16 cellular contexts compared by ENCODE assay signal in genomic region chr18:62796216-62796621, GRCh38.
DNase-seq lines count a peak whose midpoint lies in the region; ATAC-seq and TF ChIP-seq lines count a peak whose summit lies in the region.
"Had no signal": no experiment of that assay in that cellular context is flagged by ENCODE, and none has a peak within 500 bp of the region (broad histone marks: within the 10 kb centered on the region; RNA-seq: fewer than 3 reads in every experiment).

No MANE protein-coding gene starts in this region.

- H3K27ac ChIP-seq in hepatocyte (peak overlapping the region; percentile 25), liver (ENCODE audit: low read depth in 1 of 2, low read length in 2 of 2) (peak overlapping the region in 1 of 2 donors; percentile 11)
- H3K27ac ChIP-seq: GM23248 had no signal

- H3K4me2 ChIP-seq in hepatocyte = peak overlapping the region; percentile 4

- H3K27me3 ChIP-seq in hepatocyte (no peaks in the 10 kb centered on the region), liver (ENCODE audit: control insufficient read depth in 4 of 4, insufficient read depth in 4 of 4, low read length in 3 of 4) (no peaks in the 10 kb centered on the region)
- H3K27me3 ChIP-seq: BE2C had no signal

- 97% methylated on average over 1 of the region's 1 CpG for WGBS in hepatocyte (ENCODE audit: low lambda C conversion rate, missing lambda C conversion rate)
- WGBS in liver = 29% methylated on average over 1 of the region's 1 CpG

- H3K9me3 Mint-ChIP-seq in nephron progenitor cell = no peaks in the 10 kb centered on the region
- H3K9me3 Mint-ChIP-seq: CD4-positive, alpha-beta T cell had no signal

- no peak overlapping the region for H3K4me3 Mint-ChIP-seq in nephron progenitor cell
- H3K4me3 Mint-ChIP-seq: CD4-positive, alpha-beta T cell had no signal

- no peak overlapping the region for H2AFZ ChIP-seq in hepatocyte
- H2AFZ ChIP-seq: GM23248 had no signal

- peaks cover 12% of the 10 kb centered on the region for H3K4me1 ChIP-seq in hepatocyte (ENCODE audit: insufficient read depth)
- H3K4me1 ChIP-seq in liver (ENCODE audit: control insufficient read depth in 4 of 4, insufficient read depth in 4 of 4, low read length in 3 of 4) = peaks cover 6 to 47% (median 16%) of the 10 kb centered on the region in 4 donors
- H3K4me1 ChIP-seq: BE2C had no signal

- H3K36me3 ChIP-seq in hepatocyte (replicated peaks; ENCODE audit: insufficient read depth, low read depth) (no peaks in the 10 kb centered on the region), liver (ENCODE audit: control insufficient read depth in 4 of 4, insufficient read depth in 3 of 4, low read depth in 1 of 4, low read length in 3 of 4) (no peaks in the 10 kb centered on the region)
- H3K36me3 ChIP-seq: BE2C, HAP-1 had no signal

- H3K79me2 ChIP-seq in hepatocyte = peaks cover 82% of the 10 kb centered on the region

- H3K9me2 ChIP-seq in hepatocyte (replicated peaks; ENCODE audit: insufficient read depth) = no peaks in the 10 kb centered on the region

- H3K9me3 ChIP-seq in hepatocyte (ENCODE audit: low read depth) = no peaks in the 10 kb centered on the region
- H3K9me3 ChIP-seq in liver (ENCODE audit: control insufficient read depth in 4 of 4, low read length in 3 of 4) = no peaks in the 10 kb centered on the region
- H3K9me3 ChIP-seq: BE2C, HAP-1 had no signal

- no peaks in the 10 kb centered on the region for H4K20me1 ChIP-seq in hepatocyte (ENCODE audit: insufficient read depth, poor library complexity, severe bottlenecking)

- DNase-seq in dermis microvascular lymphatic vessel endothelial cell (ENCODE audit: low read depth in 2 of 2) (peak; percentile 29 to 44), hepatocyte (ENCODE audit: low spot score) (no peak), nephron progenitor cell (no peak), NCI-H2196 (lab: John Stamatoyannopoulos, UW; ENCODE audit: unreplicated experiment) (no peak), HUDEP-2 (lab: John Stamatoyannopoulos, UW; ENCODE audit: unreplicated experiment in 76 of 76) (no peak), NCI-H2196 treated with DMSO at 0.1 percent for 48 hours (lab: John Stamatoyannopoulos, UW; ENCODE audit: unreplicated experiment) (no peak)
- DNase-seq: ACHN; BE2C; C1 segment of cervical spinal cord; CD4-positive, alpha-beta T cell; DMS79 treated with DMSO at 0.1 percent for 48 hours; GF-D8; GM23248 had no signal

- TF ChIP-seq RAD21 in liver (IDR thresholded peaks at IDR 0.05) = peak; percentile 48 to 49

- H3K4me3 ChIP-seq in hepatocyte (no peak overlapping the region), liver (ENCODE audit: low read depth in 1 of 3, low read length in 3 of 3) (no peak overlapping the region)
- H3K4me3 ChIP-seq: GM23248, HAP-1 had no signal

- no peak for ATAC-seq in GM19455 (IDR thresholded peaks at IDR 0.05; ENCODE audit: unreplicated experiment)

- no peak overlapping the region for H3K9ac ChIP-seq in liver (ENCODE audit: low read depth in 1 of 2, low read length in 2 of 2)
- H3K9ac ChIP-seq: GM23248 had no signal

- H3K4me1 Mint-ChIP-seq in nephron progenitor cell = peaks cover 63% of the 10 kb centered on the region

- peak overlapping the region; percentile 55 for H3K27ac Mint-ChIP-seq in nephron progenitor cell
- H3K27ac Mint-ChIP-seq: CD4-positive, alpha-beta T cell had no signal

- TF ChIP-seq CTCF in hepatocyte (IDR thresholded peaks at IDR 0.05; ENCODE audit: poor library complexity) = no peak
- no peak for TF ChIP-seq CTCF in liver (IDR thresholded peaks at IDR 0.05; ENCODE audit: low read depth, low read length, missing input control)
- no peak for TF ChIP-seq CTCF in nephron progenitor cell (IDR thresholded peaks at IDR 0.05)

- H3K27me3 Mint-ChIP-seq in nephron progenitor cell (ENCODE audit: low read depth, poor library complexity) = no peaks in the 10 kb centered on the region
- H3K27me3 Mint-ChIP-seq: CD4-positive, alpha-beta T cell had no signal

- H3K36me3 Mint-ChIP-seq in nephron progenitor cell (ENCODE audit: low read depth) = peaks cover 5% of the 10 kb centered on the region

TF ChIP-seq in liver, 16 proteins besides CTCF, POLR2A, EP300 and RAD21:
- TF ChIP-seq, protein P1, sequence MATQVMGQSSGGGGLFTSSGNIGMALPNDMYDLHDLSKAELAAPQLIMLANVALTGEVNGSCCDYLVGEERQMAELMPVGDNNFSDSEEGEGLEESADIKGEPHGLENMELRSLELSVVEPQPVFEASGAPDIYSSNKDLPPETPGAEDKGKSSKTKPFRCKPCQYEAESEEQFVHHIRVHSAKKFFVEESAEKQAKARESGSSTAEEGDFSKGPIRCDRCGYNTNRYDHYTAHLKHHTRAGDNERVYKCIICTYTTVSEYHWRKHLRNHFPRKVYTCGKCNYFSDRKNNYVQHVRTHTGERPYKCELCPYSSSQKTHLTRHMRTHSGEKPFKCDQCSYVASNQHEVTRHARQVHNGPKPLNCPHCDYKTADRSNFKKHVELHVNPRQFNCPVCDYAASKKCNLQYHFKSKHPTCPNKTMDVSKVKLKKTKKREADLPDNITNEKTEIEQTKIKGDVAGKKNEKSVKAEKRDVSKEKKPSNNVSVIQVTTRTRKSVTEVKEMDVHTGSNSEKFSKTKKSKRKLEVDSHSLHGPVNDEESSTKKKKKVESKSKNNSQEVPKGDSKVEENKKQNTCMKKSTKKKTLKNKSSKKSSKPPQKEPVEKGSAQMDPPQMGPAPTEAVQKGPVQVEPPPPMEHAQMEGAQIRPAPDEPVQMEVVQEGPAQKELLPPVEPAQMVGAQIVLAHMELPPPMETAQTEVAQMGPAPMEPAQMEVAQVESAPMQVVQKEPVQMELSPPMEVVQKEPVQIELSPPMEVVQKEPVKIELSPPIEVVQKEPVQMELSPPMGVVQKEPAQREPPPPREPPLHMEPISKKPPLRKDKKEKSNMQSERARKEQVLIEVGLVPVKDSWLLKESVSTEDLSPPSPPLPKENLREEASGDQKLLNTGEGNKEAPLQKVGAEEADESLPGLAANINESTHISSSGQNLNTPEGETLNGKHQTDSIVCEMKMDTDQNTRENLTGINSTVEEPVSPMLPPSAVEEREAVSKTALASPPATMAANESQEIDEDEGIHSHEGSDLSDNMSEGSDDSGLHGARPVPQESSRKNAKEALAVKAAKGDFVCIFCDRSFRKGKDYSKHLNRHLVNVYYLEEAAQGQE (IDR thresholded peaks at IDR 0.05) = peak; percentile 37
- peak; percentile 38 to 68 for TF ChIP-seq JUND (IDR thresholded peaks at IDR 0.05)
- no peak for TF ChIP-seq FOXA2 (IDR thresholded peaks at IDR 0.05)
- no peak for TF ChIP-seq TAF1 (conservative IDR thresholded peaks at IDR 0.05)
- TF ChIP-seq NR2F2 (IDR thresholded peaks at IDR 0.05) = peak; percentile 49
- TF ChIP-seq, protein P2, sequence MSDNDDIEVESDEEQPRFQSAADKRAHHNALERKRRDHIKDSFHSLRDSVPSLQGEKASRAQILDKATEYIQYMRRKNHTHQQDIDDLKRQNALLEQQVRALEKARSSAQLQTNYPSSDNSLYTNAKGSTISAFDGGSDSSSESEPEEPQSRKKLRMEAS (IDR thresholded peaks at IDR 0.05) = peak; percentile 44
- TF ChIP-seq SP1 (IDR thresholded peaks at IDR 0.05) = peak; percentile 84
- TF ChIP-seq ZBTB33 (IDR thresholded peaks at IDR 0.05) = no peak
- peak in 1 of 2 donors; percentile 41 for TF ChIP-seq EGR1 (IDR thresholded peaks at IDR 0.05; ENCODE audit: low read depth in 2 of 2)
- no peak for TF ChIP-seq GABPA (IDR thresholded peaks at IDR 0.05 in 1 of 2, conservative IDR thresholded peaks at IDR 0.05 in 1 of 2)
- no peak for TF ChIP-seq ATF3 (IDR thresholded peaks at IDR 0.05)
- TF ChIP-seq RXRA (IDR thresholded peaks at IDR 0.05) = peak; percentile 86 to 87
- peak; percentile 91 to 92 for TF ChIP-seq HNF4A (conservative IDR thresholded peaks at IDR 0.05)
- TF ChIP-seq FOXA1 (IDR thresholded peaks at IDR 0.05) = no peak
- peak; percentile 97 for TF ChIP-seq YY1 (IDR thresholded peaks at IDR 0.05)
- peak; percentile 85 for TF ChIP-seq HNF4G (IDR thresholded peaks at IDR 0.05)

Comparison
In these comparisons a context has a peak if more than half of its experiments do, and no peak if none do; other contexts are left out.
1. DNase-seq: peak in dermis microvascular lymphatic vessel endothelial cell (2 of 2); none in hepatocyte (single experiment), nephron progenitor cell (single experiment), NCI-H2196 (single experiment), HUDEP-2 (0 of 76) and NCI-H2196 treated with DMSO at 0.1 percent for 48 hours (single experiment).